16 cellular contexts compared by ENCODE assay signal in the genomic region with DNA sequence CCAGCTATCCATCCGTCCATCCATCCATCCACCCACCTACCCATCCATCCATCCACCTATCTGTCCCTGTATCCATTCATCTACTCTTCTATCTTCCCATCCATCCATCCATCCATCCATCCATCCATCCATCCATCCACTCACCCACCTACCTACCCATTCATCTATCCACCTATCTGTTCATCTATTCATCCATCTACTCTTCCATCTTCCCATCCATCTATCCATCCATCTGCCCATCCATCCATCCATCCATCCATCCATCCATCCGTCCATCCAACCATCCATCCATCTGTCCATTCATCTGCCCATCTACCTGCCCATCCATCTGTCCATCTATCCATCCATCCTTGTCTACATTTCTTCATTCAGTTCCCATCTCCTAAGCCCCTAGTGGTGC. TPM values are rescaled to one million over a fixed set of nuclear protein-coding genes. Genes with fewer than 3 reads are reported as not detected.
A peak's percentile ranks its signal among the peaks of the same experiment; 100 is the strongest.
DNase-seq lines count a peak whose midpoint lies in the region; ATAC-seq and TF ChIP-seq lines count a peak whose summit lies in the region.
"Had no signal": no experiment of that assay in that cellular context is flagged by ENCODE, and none has a peak within 500 bp of the region (broad histone marks: within the 10 kb centered on the region; RNA-seq: fewer than 3 reads in every experiment).

No MANE protein-coding gene starts in this region.

- H2BK120ac ChIP-seq in IMR-90 (ENCODE audit: low read depth, low read length) = no peak overlapping the region

- peaks cover 12% of the 10 kb centered on the region for H3K27me3 Mint-ChIP-seq in glutamatergic neuron (ENCODE audit: unreplicated experiment)

- H3K4me3 ChIP-seq in IMR-90 (ENCODE audit: insufficient read depth, low read depth, low read length) = no peak overlapping the region
- H3K4me3 ChIP-seq: GM12878, GM23338, HAP-1 had no signal

- H2AK5ac ChIP-seq in IMR-90 (ENCODE audit: low read depth, low read length) = peak overlapping the region; percentile 64; the same call in 1 of the 2 replicates

- H3K4me1 ChIP-seq in IMR-90 (ENCODE audit: control insufficient read depth, insufficient read depth, low read length) = peaks cover 19% of the 10 kb centered on the region

- H2AFZ ChIP-seq in IMR-90 (replicated peaks; ENCODE audit: low read length, poor library complexity) = no peak overlapping the region
- H2AFZ ChIP-seq: GM23338 had no signal

- H3K9me3 Mint-ChIP-seq in glutamatergic neuron (ENCODE audit: unreplicated experiment) = peaks cover 2% of the 10 kb centered on the region
- no peaks in the 10 kb centered on the region for H3K9me3 Mint-ChIP-seq in stimulated activated effector memory CD8-positive, alpha-beta T cell treated with anti-CD3 and anti-CD28 coated beads, Interleukin-12 subunit alpha, Interleukin-12 subunit beta, amount 100 ng/mL, for 72 hours
- H3K9me3 Mint-ChIP-seq: CD4-positive, alpha-beta memory T cell; GM23338 had no signal

- no peak for TF ChIP-seq CTCF in IMR-90 (conservative IDR thresholded peaks at IDR 0.05; ENCODE audit: low read depth, low read length)
- no peak for TF ChIP-seq CTCF in glutamatergic neuron (IDR thresholded peaks at IDR 0.05; ENCODE audit: partially characterized antibody, unreplicated experiment)

- no peak for ATAC-seq in IMR-90 (ENCODE audit: low read depth)
- ATAC-seq in stimulated activated effector memory CD8-positive, alpha-beta T cell treated with anti-CD3 and anti-CD28 coated beads, Interleukin-12 subunit alpha, Interleukin-12 subunit beta, amount 100 ng/mL, for 72 hours = no peak
- ATAC-seq: GM12878, GM23338 had no signal

- no peaks in the 10 kb centered on the region for H4K20me1 ChIP-seq in IMR-90 (ENCODE audit: insufficient read depth, low read length)

- DNase-seq in IMR-90 (no peak), glutamatergic neuron (no peak), GM03348 (ENCODE audit: low spot score) (no peak), Kasumi-1 (lab: John Stamatoyannopoulos, UW) (no peak)
- DNase-seq in stimulated activated effector memory CD8-positive, alpha-beta T cell treated with anti-CD3 and anti-CD28 coated beads, Interleukin-12 subunit alpha, Interleukin-12 subunit beta, amount 100 ng/mL, for 72 hours (ENCODE audit: low spot score in 2 of 2) = no peak
- no peak for DNase-seq in activated T-cell treated with anti-CD3 and anti-CD28 coated beads, Interleukin-2, amount 50 U/mL, for 48 hours
- DNase-seq: C1 segment of cervical spinal cord; Caco-2; CD4-positive, alpha-beta memory T cell; DMS153; DND-41 had no signal

- H4K91ac ChIP-seq in IMR-90 (ENCODE audit: insufficient read depth, low read depth, low read length) = no peak overlapping the region

- H3K23ac ChIP-seq in IMR-90 (ENCODE audit: low read depth, low read length) = no peak overlapping the region

- no peak overlapping the region for H2AK9ac ChIP-seq in IMR-90 (replicated peaks; ENCODE audit: low read depth, low read length, poor library complexity)

- peaks cover 0 to 2% of the 10 kb centered on the region in 2 experiments; a peak in 1 of 4 replicates for H3K79me1 ChIP-seq in IMR-90 (ENCODE audit: low read depth in 1 of 2, low read length in 2 of 2)

- H2BK20ac ChIP-seq in IMR-90 (ENCODE audit: low read depth, low read length) = no peak overlapping the region

- H4K8ac ChIP-seq in IMR-90 (ENCODE audit: low read depth in 2 of 2, low read length in 2 of 2) = no peak overlapping the region

- peak overlapping the region; percentile 49 for H3K27ac Mint-ChIP-seq in glutamatergic neuron (ENCODE audit: unreplicated experiment)
- peak overlapping the region; percentile 58 for H3K27ac Mint-ChIP-seq in stimulated activated effector memory CD8-positive, alpha-beta T cell treated with anti-CD3 and anti-CD28 coated beads, Interleukin-12 subunit alpha, Interleukin-12 subunit beta, amount 100 ng/mL, for 72 hours
- H3K27ac Mint-ChIP-seq: GM23338 had no signal

- 75% methylated on average over 2 of the region's 2 CpGs; no CpG with 5 or more reads in 1 of the 2 experiments for WGBS in IMR-90 (ENCODE audit: extremely low coverage in 2 of 2, insufficient read length in 1 of 2), 2 experiments

- H3K4me3 Mint-ChIP-seq in glutamatergic neuron (ENCODE audit: unreplicated experiment) = no peak overlapping the region
- no peak overlapping the region for H3K4me3 Mint-ChIP-seq in stimulated activated effector memory CD8-positive, alpha-beta T cell treated with anti-CD3 and anti-CD28 coated beads, Interleukin-12 subunit alpha, Interleukin-12 subunit beta, amount 100 ng/mL, for 72 hours
- H3K4me3 Mint-ChIP-seq: CD4-positive, alpha-beta memory T cell; GM23338 had no signal

- H3K56ac ChIP-seq in IMR-90 (ENCODE audit: extremely low read depth, insufficient read depth, low read length) = no peak overlapping the region

- CTCF ChIA-PET in IMR-90 (lab: Yijun Ruan, JAX) = no interaction called here

- no peak overlapping the region for H3K4me2 ChIP-seq in IMR-90 (ENCODE audit: low read depth, low read length)
- H3K4me2 ChIP-seq: GM23338 had no signal

- TF ChIP-seq RAD21 in IMR-90 (IDR thresholded peaks at IDR 0.05; ENCODE audit: low read length) = no peak

- no peaks in the 10 kb centered on the region for H3K36me3 Mint-ChIP-seq in glutamatergic neuron (ENCODE audit: unreplicated experiment)
- no peaks in the 10 kb centered on the region for H3K36me3 Mint-ChIP-seq in stimulated activated effector memory CD8-positive, alpha-beta T cell treated with anti-CD3 and anti-CD28 coated beads, Interleukin-12 subunit alpha, Interleukin-12 subunit beta, amount 100 ng/mL, for 72 hours
- H3K36me3 Mint-ChIP-seq: CD4-positive, alpha-beta memory T cell had no signal

- no peak overlapping the region for H3K27ac ChIP-seq in IMR-90 (ENCODE audit: insufficient read depth, low read length)

- dilution Hi-C loops in IMR-90 (cut with HindIII; ENCODE audit: low sequenced_read_pairs, unreplicated experiment) = no loop called here

- peaks cover 3% of the 10 kb centered on the region for H3K4me1 Mint-ChIP-seq in glutamatergic neuron (ENCODE audit: low read depth, unreplicated experiment)
- H3K4me1 Mint-ChIP-seq in stimulated activated effector memory CD8-positive, alpha-beta T cell treated with anti-CD3 and anti-CD28 coated beads, Interleukin-12 subunit alpha, Interleukin-12 subunit beta, amount 100 ng/mL, for 72 hours = peaks cover 7% of the 10 kb centered on the region

- no peak overlapping the region for H3K4ac ChIP-seq in IMR-90 (ENCODE audit: low read depth, low read length)

- no peak overlapping the region for H4K5ac ChIP-seq in IMR-90 (ENCODE audit: low read depth, low read length)

- no peaks in the 10 kb centered on the region for H3K9me3 ChIP-seq in IMR-90 (ENCODE audit: control insufficient read depth, insufficient read depth, low read length)
- H3K9me3 ChIP-seq: Caco-2, HAP-1 had no signal

- no peaks in the 10 kb centered on the region for H3K27me3 ChIP-seq in IMR-90 (ENCODE audit: control insufficient read depth, insufficient read depth, low read length)

- peaks cover 17% of the 10 kb centered on the region for H3K9me1 ChIP-seq in IMR-90 (ENCODE audit: insufficient read depth, low read length)

- intact Hi-C loops in IMR-90 (cut with micrococcal nuclease) = loop anchor here (5.0 kb wide), 1 partner anchor 235 kb away; no protein-coding TSS in a partner anchor

- in situ Hi-C loops in IMR-90 (cut with MboI; ENCODE audit: low sequenced_read_pairs) = no loop called here

- TF ChIP-seq POLR2A in IMR-90 (IDR thresholded peaks at IDR 0.05; ENCODE audit: low read depth, low read length) = no peak

- no peak overlapping the region for H2BK5ac ChIP-seq in IMR-90 (ENCODE audit: low read depth, low read length, poor library complexity, severe bottlenecking)

- no peak overlapping the region for H3K14ac ChIP-seq in IMR-90 (replicated peaks; ENCODE audit: low read depth, low read length)

- no peak overlapping the region for H3K9ac ChIP-seq in IMR-90 (ENCODE audit: low read depth, low read length)

- no TSS peak for BruUV-seq in IMR-90 (replicated peaks; lab: Mats Ljungman, UMichigan)

- POLR2A ChIA-PET in IMR-90 (lab: Charles Lee; ENCODE audit: unreplicated experiment) = no interaction called here

- no peak overlapping the region for H2BK15ac ChIP-seq in IMR-90 (ENCODE audit: low read depth, low read length)

- no peaks in the 10 kb centered on the region for H3K36me3 ChIP-seq in IMR-90 (ENCODE audit: control insufficient read depth, insufficient read depth, low read length)
- H3K36me3 ChIP-seq: HAP-1 had no signal

- H3K18ac ChIP-seq in IMR-90 (ENCODE audit: low read depth, low read length) = no peak overlapping the region

TF ChIP-seq in IMR-90, 13 proteins besides CTCF, POLR2A, EP300 and RAD21 (continues in another document):
- TF ChIP-seq FOS (IDR thresholded peaks at IDR 0.05; ENCODE audit: low read depth, low read length) = no peak
- TF ChIP-seq BHLHE40 (IDR thresholded peaks at IDR 0.05; ENCODE audit: low read depth, low read length) = no peak
- no peak for TF ChIP-seq CEBPB (IDR thresholded peaks at IDR 0.05; ENCODE audit: low read depth, low read length)
- TF ChIP-seq, protein P1, sequence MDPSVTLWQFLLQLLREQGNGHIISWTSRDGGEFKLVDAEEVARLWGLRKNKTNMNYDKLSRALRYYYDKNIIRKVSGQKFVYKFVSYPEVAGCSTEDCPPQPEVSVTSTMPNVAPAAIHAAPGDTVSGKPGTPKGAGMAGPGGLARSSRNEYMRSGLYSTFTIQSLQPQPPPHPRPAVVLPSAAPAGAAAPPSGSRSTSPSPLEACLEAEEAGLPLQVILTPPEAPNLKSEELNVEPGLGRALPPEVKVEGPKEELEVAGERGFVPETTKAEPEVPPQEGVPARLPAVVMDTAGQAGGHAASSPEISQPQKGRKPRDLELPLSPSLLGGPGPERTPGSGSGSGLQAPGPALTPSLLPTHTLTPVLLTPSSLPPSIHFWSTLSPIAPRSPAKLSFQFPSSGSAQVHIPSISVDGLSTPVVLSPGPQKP (IDR thresholded peaks at IDR 0.05; ENCODE audit: borderline replicate concordance, low read depth, low read length) = no peak
- no peak for TF ChIP-seq MXI1 (IDR thresholded peaks at IDR 0.05; ENCODE audit: borderline replicate concordance, low read depth, low read length)
- no peak for TF ChIP-seq RFX5 (IDR thresholded peaks at IDR 0.05; ENCODE audit: low read depth, low read length)

RNA-seq across cellular contexts. Expression of a gene that starts 17.8 kb away (rescaled TPM):
- total RNA-seq in IMR-90 (2012; rRNA removed) (0.56 and 0.72 TPM in 2 replicates), glutamatergic neuron (ENCODE audit: unreplicated experiment) (0.47 TPM)
- polyA plus RNA-seq in IMR-90 (2012; rRNA removed) = 0.65 and 1.4 TPM in 2 replicates
- polyA plus RNA-seq in IMR-90 (2012; cell fraction: cytosol; rRNA removed) = 0.48 and 1.5 TPM in 2 replicates
- 0.64 and 1.3 TPM in 2 replicates for polyA plus RNA-seq in IMR-90 (2012; cell fraction: nucleus; rRNA removed; ENCODE audit: low replicate concordance)
- total RNA-seq: A172, GM12878 had no signal
- polyA plus RNA-seq: CD4-positive, alpha-beta memory T cell had no signal

RNA-seq across cellular contexts. Expression of a gene that starts 23.1 kb away (rescaled TPM):
- 13.9 and 16.0 TPM in 2 replicates for total RNA-seq in IMR-90 (2012; rRNA removed)
- polyA plus RNA-seq in IMR-90 (2012; rRNA removed) = 19.0 and 22.2 TPM in 2 replicates
- polyA plus RNA-seq in IMR-90 (2012; cell fraction: cytosol; rRNA removed) = 10.9 and 15.5 TPM in 2 replicates
- polyA plus RNA-seq in IMR-90 (2012; cell fraction: nucleus; rRNA removed; ENCODE audit: low replicate concordance) = 11.3 and 20.4 TPM in 2 replicates
- 32.3 TPM for total RNA-seq in glutamatergic neuron (ENCODE audit: unreplicated experiment)

RNA-seq across cellular contexts. Expression of a gene that starts 57.0 kb away (rescaled TPM):
- total RNA-seq in IMR-90 (2012; rRNA removed) (under 0.01 and 0.18 TPM in 2 replicates), glutamatergic neuron (ENCODE audit: unreplicated experiment) (2.1 TPM)
- 0.24 and 0.31 TPM in 2 replicates for polyA plus RNA-seq in IMR-90 (2012; rRNA removed)
- 0.09 and 0.31 TPM in 2 replicates for polyA plus RNA-seq in IMR-90 (2012; cell fraction: cytosol; rRNA removed)
- polyA plus RNA-seq in IMR-90 (2012; cell fraction: nucleus; rRNA removed; ENCODE audit: low replicate concordance) = 1.0 and 1.2 TPM in 2 replicates
- total RNA-seq: A673, GM12878 had no signal
- polyA plus RNA-seq: CD4-positive, alpha-beta memory T cell had no signal
